In the genomic region with DNA sequence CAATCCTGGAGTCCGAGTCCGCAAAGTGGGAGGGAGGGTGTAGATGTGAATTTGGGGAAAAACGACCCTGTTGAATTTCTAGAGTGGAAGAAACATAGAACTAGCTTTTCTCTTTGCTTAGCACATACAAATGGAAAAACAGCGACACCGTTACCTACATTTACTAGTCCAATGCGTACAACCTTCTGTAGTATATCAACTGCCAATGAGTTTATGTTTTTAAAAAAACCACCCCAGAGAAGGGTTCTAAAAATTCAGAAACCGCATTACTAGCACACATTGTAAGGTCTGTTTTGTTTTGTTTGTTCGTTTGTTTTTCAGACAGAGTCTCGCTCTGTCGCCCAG, we compare ENCODE assay signal across 9 cellular contexts. TPM values are rescaled to one million over a fixed set of nuclear protein-coding genes. Genes with fewer than 3 reads are reported as not detected.
DNase-seq lines count a peak whose midpoint lies in the region; ATAC-seq and TF ChIP-seq lines count a peak whose summit lies in the region.
"Had no signal": no experiment of that assay in that cellular context is flagged by ENCODE, and none has a peak within 500 bp of the region (broad histone marks: within the 10 kb centered on the region; RNA-seq: fewer than 3 reads in every experiment).

No MANE protein-coding gene starts in this region.

- H2AFZ ChIP-seq in HCT116 (ENCODE audit: low read depth, low read length, poor library complexity, severe bottlenecking) (peak overlapping the region; percentile 24), SU-DHL-6 (ENCODE audit: low read depth, low read length, severe bottlenecking) (peak overlapping the region; percentile 81)

- H3K4me2 ChIP-seq in HCT116 (ENCODE audit: low read length) = peak overlapping the region; percentile 87
- peak overlapping the region; percentile 57 for H3K4me2 ChIP-seq in SU-DHL-6 (ENCODE audit: low read depth, low read length, poor library complexity, severe bottlenecking)

- peaks cover 6 to 14% of the 10 kb centered on the region in 2 experiments; a peak in 3 of 4 replicates for H3K4me1 ChIP-seq in HCT116 (ENCODE audit: control insufficient read depth in 1 of 2, insufficient read depth in 2 of 2, low read length in 2 of 2)
- H3K4me1 ChIP-seq in iPS DF 6.9 (ENCODE audit: control insufficient read depth, insufficient read depth, low read length) = no peaks in the 10 kb centered on the region

- TF ChIP-seq RAD21 in HCT116 (IDR thresholded peaks at IDR 0.05; ENCODE audit: low read depth) = no peak

- WGBS in iPS DF 6.9 (ENCODE audit: insufficient coverage, insufficient read length) = no CpG with 5 or more reads among the region's 10 CpGs

- H3F3A ChIP-seq in SU-DHL-6 (ENCODE audit: insufficient read depth) = no peaks in the 10 kb centered on the region

- H3K27me3 ChIP-seq in HCT116 (ENCODE audit: insufficient read depth, low read length) (no peaks in the 10 kb centered on the region), SU-DHL-6 (ENCODE audit: low read length) (no peaks in the 10 kb centered on the region), iPS DF 6.9 (ENCODE audit: control insufficient read depth, insufficient read depth, low read length) (no peaks in the 10 kb centered on the region)

- peaks cover 31% of the 10 kb centered on the region for H3K79me2 ChIP-seq in HCT116 (ENCODE audit: insufficient read depth, low read length)
- peaks cover 30% of the 10 kb centered on the region for H3K79me2 ChIP-seq in SU-DHL-6 (ENCODE audit: insufficient read depth, low read length)

- TF ChIP-seq CTCF in HCT116 (IDR thresholded peaks at IDR 0.05 in 2 of 3, conservative IDR thresholded peaks at IDR 0.05 in 1 of 3; ENCODE audit: borderline replicate concordance in 1 of 3, insufficient read depth in 1 of 3, low read depth in 2 of 3, low read length in 2 of 3) (no peak), SU-DHL-6 (IDR thresholded peaks at IDR 0.05; ENCODE audit: insufficient read depth, low read length, poor library complexity, severe bottlenecking) (no peak)

- no peaks in the 10 kb centered on the region for H4K20me1 ChIP-seq in HCT116 (ENCODE audit: insufficient read depth)
- no peaks in the 10 kb centered on the region for H4K20me1 ChIP-seq in SU-DHL-6 (ENCODE audit: low read depth, low read length)

- H3K9me2 ChIP-seq in HCT116 (ENCODE audit: insufficient read depth) = no peaks in the 10 kb centered on the region
- no peaks in the 10 kb centered on the region for H3K9me2 ChIP-seq in SU-DHL-6 (replicated peaks; ENCODE audit: insufficient read depth, low read length)

- no peak for TF ChIP-seq POLR2A in HCT116 (IDR thresholded peaks at IDR 0.05; ENCODE audit: borderline replicate concordance, extremely low read depth, insufficient read depth, insufficient read length)

- CTCF ChIA-PET in HCT116 (lab: Charles Lee) = no interaction called here

- intact Hi-C loops in HCT116 (cut with micrococcal nuclease) = loop anchor here (5.0 kb wide), 1 partner anchor 58 kb away; a partner anchor contains a TSS

- peak overlapping the region; percentile 88 for H3K4me3 ChIP-seq in GM08714 (ENCODE audit: low read length)
- peak overlapping the region; percentile 89 to 99 for H3K4me3 ChIP-seq in HCT116 (replicated peaks in 1 of 2; ENCODE audit: low read depth in 1 of 2, low read length in 2 of 2)
- peak overlapping the region; percentile 51 for H3K4me3 ChIP-seq in SU-DHL-6 (ENCODE audit: insufficient read depth, low read length, poor library complexity, severe bottlenecking)
- H3K4me3 ChIP-seq in iPS DF 6.9 (ENCODE audit: low read length) = peak overlapping the region; percentile 94; the same call in 1 of the 2 replicates

- BruUV-seq in HCT116 (replicated peaks; lab: Mats Ljungman, UMichigan) = no TSS peak

- DNase-seq in HCT116 (ENCODE audit: low read depth, low spot score) = no peak
- no peak for DNase-seq in iPS DF 6.9 (ENCODE audit: low read depth, low spot score)
- no peak for DNase-seq in stimulated activated naive CD8-positive, alpha-beta T cell treated with anti-CD3 and anti-CD28 coated beads, Interleukin-15, Interleukin-2, amounts not matched to agents 100 U/mL and 50 U/mL, for 24 hours
- no peak for DNase-seq in DMS153 (lab: John Stamatoyannopoulos, UW)
- DNase-seq in C1 segment of cervical spinal cord (lab: John Stamatoyannopoulos, UW) = no peak
- DNase-seq in CD1c-positive myeloid dendritic cell (ENCODE audit: extremely low spot score) = no peak

- H3K36me3 ChIP-seq in HCT116 (ENCODE audit: control insufficient read depth in 1 of 2, insufficient read depth in 2 of 2, low read length in 2 of 2) (no peaks in the 10 kb centered on the region), SU-DHL-6 (ENCODE audit: low read length) (no peaks in the 10 kb centered on the region; the same call in 1 of the 2 replicates), iPS DF 6.9 (ENCODE audit: control insufficient read depth, insufficient read depth, low read length) (peaks cover 3% of the 10 kb centered on the region; the same call in 1 of the 2 replicates)

- ATAC-seq in HCT116 = peak; percentile 10
- peak; percentile 6 for ATAC-seq in stimulated activated naive CD8-positive, alpha-beta T cell treated with anti-CD3 and anti-CD28 coated beads, Interleukin-15, Interleukin-2, amounts not matched to agents 100 U/mL and 50 U/mL, for 24 hours

- POLR2A ChIA-PET in HCT116 (lab: Charles Lee) = no interaction called here

- H3K9me3 ChIP-seq in HCT116 (ENCODE audit: control insufficient read depth in 1 of 2, insufficient read depth in 1 of 2, low read depth in 1 of 2, low read length in 2 of 2) (no peaks in the 10 kb centered on the region), SU-DHL-6 (ENCODE audit: insufficient read depth, low read length) (no peaks in the 10 kb centered on the region), iPS DF 6.9 (ENCODE audit: control insufficient read depth, insufficient read depth, low read length) (no peaks in the 10 kb centered on the region)

- H3K27ac ChIP-seq in HCT116 (ENCODE audit: low read depth, low read length) (no peak overlapping the region), SU-DHL-6 (ENCODE audit: low read depth, low read length) (no peak overlapping the region), iPS DF 6.9 (ENCODE audit: low read length) (no peak overlapping the region)

- H3K9ac ChIP-seq in HCT116 (ENCODE audit: low read length) (peak overlapping the region; percentile 92), SU-DHL-6 (ENCODE audit: low read length) (peak overlapping the region; percentile 74)

- RAD21 ChIA-PET in HCT116 (lab: Charles Lee; ENCODE audit: low non-redundant PET in 1 of 2, low total read pairs in 2 of 2, uncharacterized antibody in 2 of 2, unreplicated experiment in 2 of 2) = no interaction called here

TF ChIP-seq in HCT116, 20 proteins besides CTCF, POLR2A, EP300 and RAD21:
- TF ChIP-seq SP1 (IDR thresholded peaks at IDR 0.05; ENCODE audit: low read depth) (no peak), JUND (IDR thresholded peaks at IDR 0.05) (no peak)

RNA-seq across cellular contexts. Expression of a gene that starts 0.3 kb away (rescaled TPM):
- 42.9 TPM for total RNA-seq in HCT116 (2021; ENCODE audit: unreplicated experiment)
- polyA plus RNA-seq in HCT116 (2012) = 26.6 and 29.5 TPM in 2 replicates

RNA-seq across cellular contexts. Expression of a gene that starts 45.6 kb away (rescaled TPM):
- not detected for total RNA-seq in HCT116 (2021; ENCODE audit: unreplicated experiment)
- not detected in 2 replicates for polyA plus RNA-seq in HCT116 (2012)
- total RNA-seq: T-helper 2 cell treated with Interferon-gamma antibody and Interleukin-4, amounts not matched to agents 100 ng/mL and 5 ng/mL, for 36 hours had no signal

RNA-seq across cellular contexts. Expression of a gene that starts 59.2 kb away (rescaled TPM):
- 84.5 TPM for total RNA-seq in HCT116 (2021; ENCODE audit: unreplicated experiment)
- 50.1 and 77.2 TPM in 2 replicates for polyA plus RNA-seq in HCT116 (2012)
